38 cellular contexts compared by ENCODE assay signal in genomic region chr15:72402726-72403125, GRCh38. TPM values are rescaled to one million over a fixed set of nuclear protein-coding genes. Genes with fewer than 3 reads are reported as not detected.
"Had no signal": no experiment of that assay in that cellular context is flagged by ENCODE, and none has a peak within 500 bp of the region (broad histone marks: within the 10 kb centered on the region; RNA-seq: fewer than 3 reads in every experiment).

No MANE protein-coding gene starts in this region.

- DNase-seq: activated B cell treated with CpG ODN at 0.5 μM for 24 hours; activated CD4-positive, alpha-beta memory T cell treated with anti-CD3 and anti-CD28 coated beads for 36 hours; activated CD4-positive, alpha-beta T cell treated with anti-CD3 and anti-CD28 coated beads for 4 hours; activated CD4-positive, alpha-beta T cell treated with anti-CD3 and anti-CD28 coated beads, Interleukin-2, amount 10 ng/mL, durations not matched to agents 24 days and 14 days; activated CD4-positive, alpha-beta T cell treated with anti-CD3 and anti-CD28 coated beads, Interleukin-2, amount 50 U/mL, for 1 hour; activated CD4-positive, alpha-beta T cell treated with anti-CD3 and anti-CD28 coated beads, Interleukin-2, amount 50 U/mL, for 4 hours; activated CD4-positive, CD25-positive, alpha-beta regulatory T cell treated with anti-CD3 and anti-CD28 coated beads, Interleukin-2, amount 50 U/mL, for 72 hours; activated CD8-positive, alpha-beta memory T cell treated with anti-CD3 and anti-CD28 coated beads, Interleukin-2, amount 50 U/mL, for 4 hours; activated CD8-positive, alpha-beta T cell treated with anti-CD3 and anti-CD28 coated beads for 36 hours; activated effector memory CD4-positive, alpha-beta T cell treated with anti-CD3 and anti-CD28 coated beads, Interleukin-2, amount 50 U/mL, for 16 hours; activated gamma-delta T cell treated with Interleukin-2 at 50 U/mL for 16 hours; activated naive CD4-positive, alpha-beta T cell; activated naive CD4-positive, alpha-beta T cell treated with anti-CD3 and anti-CD28 coated beads for 36 hours; activated naive CD4-positive, alpha-beta T cell treated with anti-CD3 and anti-CD28 coated beads, Interleukin-2, amount 50 U/mL, for 16 hours; activated naive CD8-positive, alpha-beta T cell treated with anti-CD3 and anti-CD28 coated beads for 36 hours; activated T-cell treated with anti-CD3 and anti-CD28 coated beads for 4 hours; activated T-cell treated with anti-CD3 and anti-CD28 coated beads, Interleukin-2, amount 50 U/mL, for 1 hour; activated T-cell treated with anti-CD3 and anti-CD28 coated beads, Interleukin-2, amount 50 U/mL, for 4 hours; activated T-cell treated with anti-CD3 and anti-CD28 coated beads, Interleukin-2, amount 50 U/mL, for 72 hours; adrenal gland; amniotic stem cell; aorta; body of pancreas; brain microvascular endothelial cell; cerebellar nuclear complex; T-helper 1 cell; T-helper 2 cell; T-helper 9 cell had no signal

- H3K27me3 ChIP-seq: adrenal gland, body of pancreas had no signal

- H3K4me1 ChIP-seq: adrenal gland, body of pancreas, breast epithelium had no signal

- ATAC-seq: activated CD8-positive, alpha-beta T cell treated with anti-CD3 and anti-CD28 coated beads for 36 hours; activated naive CD4-positive, alpha-beta T cell treated with anti-CD3 and anti-CD28 coated beads, Interleukin-2, amount 50 U/mL, for 72 hours; activated T-cell treated with anti-CD3 and anti-CD28 coated beads, Interleukin-2, amount 50 U/mL, for 4 hours; activated T-cell treated with anti-CD3 and anti-CD28 coated beads, Interleukin-2, amount 50 U/mL, for 72 hours; activated T-helper 17 cell treated with anti-CD3 and anti-CD28 coated beads, Interleukin-2, amount 50 U/mL, for 72 hours; body of pancreas had no signal

- FAIRE-seq: astrocyte, TTC549 had no signal

- H3K27ac ChIP-seq: adrenal gland, body of pancreas, brain microvascular endothelial cell, breast epithelium, VCaP had no signal

- H3K9me3 ChIP-seq: adrenal gland, body of pancreas, breast epithelium had no signal

- H3K4me3 ChIP-seq: adrenal gland, body of pancreas, breast epithelium had no signal

- H3K36me3 ChIP-seq: adrenal gland, brain microvascular endothelial cell, breast epithelium had no signal

RNA-seq across cellular contexts. Expression of gene TMEM202, which starts 4.6 kb away (rescaled TPM):
- total RNA-seq: activated B cell treated with CpG ODN at 0.5 μM for 24 hours; activated CD4-positive, alpha-beta memory T cell treated with anti-CD3 and anti-CD28 coated beads for 36 hours; activated CD4-positive, alpha-beta T cell treated with anti-CD3 and anti-CD28 coated beads, Interleukin-2, amount 10 ng/mL, durations not matched to agents 24 days and 14 days; activated CD8-positive, alpha-beta memory T cell treated with anti-CD3 and anti-CD28 coated beads for 36 hours; activated CD8-positive, alpha-beta T cell treated with anti-CD3 and anti-CD28 coated beads for 36 hours; activated naive CD4-positive, alpha-beta T cell treated with anti-CD3 and anti-CD28 coated beads for 36 hours; activated naive CD4-positive, alpha-beta T cell treated with anti-CD3 and anti-CD28 coated beads, Interleukin-2, amount 50 U/mL, for 72 hours; activated naive CD8-positive, alpha-beta T cell treated with anti-CD3 and anti-CD28 coated beads for 36 hours; activated T-cell treated with anti-CD3 and anti-CD28 coated beads, Interleukin-2, amount 50 U/mL, for 4 hours; activated T-cell treated with anti-CD3 and anti-CD28 coated beads, Interleukin-2, amount 50 U/mL, for 72 hours; activated T-helper 1 cell treated with anti-CD3 and anti-CD28 coated beads, Interleukin-12 subunit alpha, Interleukin-12 subunit beta, Interleukin-2, Interleukin-4 antibody, amounts not matched to agents 30 ng/mL and 10 ng/mL and 1 ng/mL, durations not matched to agents 14 hours and 24 hours and 36 hours; activated T-helper 17 cell treated with anti-CD3 and anti-CD28 coated beads, Interleukin-2, amount 50 U/mL, for 72 hours; adrenal gland; aorta; astrocyte; body of pancreas; breast epithelium; cardiac septum; chondrocyte had no signal
- polyA plus RNA-seq: adrenal gland, aorta had no signal
